10 cellular contexts compared by ENCODE assay signal in the genomic region with DNA sequence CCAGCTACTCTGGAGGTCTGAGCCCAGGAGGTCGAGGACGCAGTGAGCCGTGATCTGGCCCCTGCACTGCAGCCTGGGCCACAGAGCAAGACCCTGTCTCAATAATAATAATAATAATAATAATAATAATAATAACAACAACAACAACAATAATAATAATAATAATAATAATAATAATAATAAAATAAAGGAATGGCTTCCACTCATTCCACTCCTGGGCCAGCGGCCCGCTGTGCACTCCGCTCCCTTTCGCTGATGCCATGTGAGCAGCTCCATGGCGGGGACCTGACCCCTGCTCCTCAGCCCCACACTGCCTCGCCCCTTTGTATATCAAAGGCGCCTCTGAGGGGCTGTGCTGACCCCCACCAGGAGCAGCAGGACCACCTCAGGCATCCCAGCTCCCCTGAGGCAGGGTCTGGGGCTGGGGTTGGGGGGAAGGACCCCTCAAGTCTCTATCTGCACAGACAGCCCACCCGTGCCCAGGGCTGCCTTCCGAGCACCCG. TPM values are rescaled to one million over a fixed set of nuclear protein-coding genes. Genes with fewer than 3 reads are reported as not detected.
DNase-seq lines count a peak whose midpoint lies in the region; ATAC-seq, FAIRE-seq and TF ChIP-seq lines count a peak whose summit lies in the region.
"Had no signal": no experiment of that assay in that cellular context is flagged by ENCODE, and none has a peak within 500 bp of the region (broad histone marks: within the 10 kb centered on the region; RNA-seq: fewer than 3 reads in every experiment).

No MANE protein-coding gene starts in this region.

- peaks cover 66% of the 10 kb centered on the region for H3K4me1 Mint-ChIP-seq in activated CD4-positive, alpha-beta T cell treated with anti-CD3 and anti-CD28 coated beads for 36 hours
- H3K4me1 Mint-ChIP-seq in activated CD8-positive, alpha-beta T cell treated with anti-CD3 and anti-CD28 coated beads for 36 hours (ENCODE audit: low read depth) = peaks cover 67% of the 10 kb centered on the region

- FAIRE-seq in HepG2 (lab: Jason Lieb, UNC) = no peak
- FAIRE-seq: bronchial epithelial cell had no signal

- H3K27me3 ChIP-seq in HepG2 (ENCODE audit: control insufficient read depth in 1 of 2, insufficient read depth in 2 of 2, low read length in 2 of 2) = no peaks in the 10 kb centered on the region; a peak in 1 of 5 replicates
- H3K27me3 ChIP-seq in subcutaneous abdominal adipose tissue (ENCODE audit: control insufficient read depth in 5 of 5, insufficient read depth in 4 of 5, low read length in 5 of 5) = no peaks in the 10 kb centered on the region
- H3K27me3 ChIP-seq: SJSA1 had no signal

- peaks cover 7% of the 10 kb centered on the region for H3K79me2 ChIP-seq in HepG2 (ENCODE audit: insufficient read depth, low read length)

- peak overlapping the region; percentile 80 for H3K4me2 ChIP-seq in HepG2 (ENCODE audit: low read depth, low read length)

- no peak for TF ChIP-seq RAD21 in HepG2 (CRISPR knock-in tag; IDR thresholded peaks at IDR 0.05)

- CTCF ChIA-PET in activated CD4-positive, alpha-beta T cell treated with anti-CD3 and anti-CD28 coated beads for 36 hours (lab: Charles Lee) = interaction anchor here (0.6 to 7.7 kb wide), 27 partner anchors 8 to 336 kb away, joined by 3 to 139 read pairs (median 4); a partner anchor contains a TSS
- CTCF ChIA-PET in activated CD8-positive, alpha-beta T cell treated with anti-CD3 and anti-CD28 coated beads for 36 hours (lab: Charles Lee) = interaction anchor here (0.7 to 8.5 kb wide), 32 partner anchors 10 to 472 kb away, joined by 3 to 376 read pairs (median 5); a partner anchor contains a TSS
- CTCF ChIA-PET in HepG2 (lab: Yijun Ruan, JAX; ENCODE audit: low intra/inter-chr PET ratio, low total read pairs) = interaction anchor here (5.7 kb wide), 1 partner anchor 40 kb away, joined by 70 read pairs; no protein-coding TSS in a partner anchor

- H3K27me3 Mint-ChIP-seq in activated CD4-positive, alpha-beta T cell treated with anti-CD3 and anti-CD28 coated beads for 36 hours = no peaks in the 10 kb centered on the region
- no peaks in the 10 kb centered on the region for H3K27me3 Mint-ChIP-seq in activated CD8-positive, alpha-beta T cell treated with anti-CD3 and anti-CD28 coated beads for 36 hours

- H3K4me3 ChIP-seq in HepG2 (replicated peaks in 1 of 3; ENCODE audit: insufficient read depth in 1 of 3, low read depth in 2 of 3, low read length in 3 of 3) = peak overlapping the region; percentile 37 to 73 (median 59); a peak in 5 of 6 replicates
- peak overlapping the region in 4 of 5 donors; percentile 48 to 68 (median 58) for H3K4me3 ChIP-seq in subcutaneous abdominal adipose tissue (ENCODE audit: low read depth in 1 of 5, low read length in 5 of 5)

- H3K4me3 Mint-ChIP-seq in activated CD4-positive, alpha-beta T cell treated with anti-CD3 and anti-CD28 coated beads for 36 hours = peak overlapping the region; percentile 57
- peak overlapping the region; percentile 51 for H3K4me3 Mint-ChIP-seq in activated CD8-positive, alpha-beta T cell treated with anti-CD3 and anti-CD28 coated beads for 36 hours

- POLR2A ChIA-PET in activated CD4-positive, alpha-beta T cell treated with anti-CD3 and anti-CD28 coated beads for 36 hours (lab: Charles Lee) = interaction anchor here (1.0 to 1.3 kb wide), 6 partner anchors 8 to 28 kb away, joined by 3 to 6 read pairs (median 4); no protein-coding TSS in a partner anchor
- POLR2A ChIA-PET in activated CD8-positive, alpha-beta T cell treated with anti-CD3 and anti-CD28 coated beads for 36 hours (lab: Charles Lee) = interaction anchor here (1.1 to 8.5 kb wide), 10 partner anchors 10 to 113 kb away, joined by 3 to 78 read pairs (median 6); a partner anchor contains a TSS
- POLR2A ChIA-PET in HepG2 (lab: Yijun Ruan, JAX) = interaction anchor here (0.6 to 2.3 kb wide), 7 partner anchors 8 to 316 kb away, joined by 3 to 14 read pairs (median 5); a partner anchor contains a TSS

- H3K9me3 ChIP-seq in HepG2 (ENCODE audit: low read length) = no peaks in the 10 kb centered on the region
- no peaks in the 10 kb centered on the region for H3K9me3 ChIP-seq in subcutaneous abdominal adipose tissue (ENCODE audit: control insufficient read depth in 5 of 5, low read length in 5 of 5)
- H3K9me3 ChIP-seq: SJSA1 had no signal

- TF ChIP-seq POLR2A in HepG2 (IDR thresholded peaks at IDR 0.05; ENCODE audit: insufficient read depth in 1 of 2, low read depth in 2 of 2, low read length in 2 of 2) (no peak), GM18505 (IDR thresholded peaks at IDR 0.05; ENCODE audit: borderline replicate concordance, extremely low read depth, insufficient read depth, insufficient read length) (no peak)

- H4K20me1 ChIP-seq in HepG2 (ENCODE audit: insufficient read depth, low read length) = peaks cover 10% of the 10 kb centered on the region; the same call in 1 of the 2 replicates

- no peaks in the 10 kb centered on the region for H3K9me3 Mint-ChIP-seq in activated CD4-positive, alpha-beta T cell treated with anti-CD3 and anti-CD28 coated beads for 36 hours (ENCODE audit: low read depth)
- H3K9me3 Mint-ChIP-seq in activated CD8-positive, alpha-beta T cell treated with anti-CD3 and anti-CD28 coated beads for 36 hours = no peaks in the 10 kb centered on the region

- H3K4me1 ChIP-seq in HepG2 (ENCODE audit: insufficient read depth, low read length) = peaks cover 69% of the 10 kb centered on the region
- peaks cover 14 to 58% (median 49%) of the 10 kb centered on the region in 5 donors for H3K4me1 ChIP-seq in subcutaneous abdominal adipose tissue (ENCODE audit: control insufficient read depth in 5 of 5, insufficient read depth in 5 of 5, low read length in 5 of 5)

- no peak for ATAC-seq in activated CD4-positive, alpha-beta T cell treated with anti-CD3 and anti-CD28 coated beads for 36 hours
- ATAC-seq in activated CD8-positive, alpha-beta T cell treated with anti-CD3 and anti-CD28 coated beads for 36 hours = no peak
- ATAC-seq in HepG2 (no peak), GM18520 (IDR thresholded peaks at IDR 0.05; ENCODE audit: unreplicated experiment) (no peak), HG03045 (IDR thresholded peaks at IDR 0.05; ENCODE audit: unreplicated experiment) (no peak), GM18505 (IDR thresholded peaks at IDR 0.05; ENCODE audit: unreplicated experiment) (no peak)

- intact Hi-C loops in activated CD4-positive, alpha-beta T cell treated with anti-CD3 and anti-CD28 coated beads for 36 hours (cut with DNase I, micrococcal nuclease) = loop anchor here (1.0 to 10.0 kb wide), 7 partner anchors 8 to 739 kb away; a partner anchor contains a TSS
- intact Hi-C loops in activated CD8-positive, alpha-beta T cell treated with anti-CD3 and anti-CD28 coated beads for 36 hours (cut with micrococcal nuclease) = loop anchor here (2.0 kb wide), 1 partner anchor 103 kb away; no protein-coding TSS in a partner anchor
- intact Hi-C loops in HepG2 (cut with micrococcal nuclease; ENCODE audit: unreplicated experiment) = loop anchor here (1.0 kb wide), 1 partner anchor 40 kb away; no protein-coding TSS in a partner anchor

- H3K9ac ChIP-seq in HepG2 (ENCODE audit: insufficient read depth, low read depth, low read length) = peak overlapping the region; percentile 47; the same call in 1 of the 2 replicates
- peak overlapping the region in 2 of 5 donors; percentile 36 to 56 for H3K9ac ChIP-seq in subcutaneous abdominal adipose tissue (ENCODE audit: low read length in 5 of 5)

- H3K36me3 Mint-ChIP-seq in activated CD4-positive, alpha-beta T cell treated with anti-CD3 and anti-CD28 coated beads for 36 hours (ENCODE audit: low read depth) = peaks cover 19% of the 10 kb centered on the region
- H3K36me3 Mint-ChIP-seq in activated CD8-positive, alpha-beta T cell treated with anti-CD3 and anti-CD28 coated beads for 36 hours (ENCODE audit: low read depth) = peaks cover 23% of the 10 kb centered on the region

- in situ Hi-C loops in HepG2 (cut with HindIII; ENCODE audit: extremely low pct_ligation_motif_present, low pct_unique_long_range_greater_than_20kb) = loop anchor here (10.0 kb wide), 1 partner anchor 99 kb away; no protein-coding TSS in a partner anchor

- H3K27ac ChIP-seq in HepG2 (ENCODE audit: extremely low read length, insufficient read depth, low read length) (peak overlapping the region; percentile 54), subcutaneous abdominal adipose tissue (ENCODE audit: low read depth, low read length) (peak overlapping the region; percentile 65)
- H3K27ac ChIP-seq: SJSA1 had no signal

- WGBS in HepG2 (ENCODE audit: low lambda C conversion rate) = 93% methylated on average over 8 of the region's 13 CpGs

- TF ChIP-seq EP300 in HepG2 (IDR thresholded peaks at IDR 0.05; ENCODE audit: low read depth in 2 of 2, low read length in 2 of 2) (no peak), HepG2 (CRISPR knock-in tag; IDR thresholded peaks at IDR 0.05; ENCODE audit: borderline replicate concordance) (no peak)

- no peak for DNase-seq in activated CD4-positive, alpha-beta T cell treated with anti-CD3 and anti-CD28 coated beads for 36 hours
- DNase-seq in activated CD4-positive, alpha-beta T cell treated with anti-CD3 and anti-CD28 coated beads, Interleukin-2, amount 50 U/mL, for 1 hour = no peak
- no peak for DNase-seq in activated CD8-positive, alpha-beta T cell treated with anti-CD3 and anti-CD28 coated beads for 36 hours
- no peak for DNase-seq in HepG2 (ENCODE audit: low spot score)

- BruUV-seq in HepG2 (replicated peaks; lab: Mats Ljungman, UMichigan) = no TSS peak

- no peak for TF ChIP-seq CTCF in activated CD8-positive, alpha-beta T cell treated with anti-CD3 and anti-CD28 coated beads for 36 hours (IDR thresholded peaks at IDR 0.05)
- no peak for TF ChIP-seq CTCF in HepG2 (CRISPR knock-in tag; IDR thresholded peaks at IDR 0.05)

- no peak overlapping the region for H2AFZ ChIP-seq in HepG2 (ENCODE audit: low read length)

- H3K36me3 ChIP-seq in HepG2 (replicated peaks in 1 of 2; ENCODE audit: control insufficient read depth in 1 of 2, insufficient read depth in 2 of 2, low read length in 2 of 2) (no peaks in the 10 kb centered on the region), subcutaneous abdominal adipose tissue (ENCODE audit: control insufficient read depth in 5 of 5, insufficient read depth in 5 of 5, low read length in 5 of 5) (no peaks in the 10 kb centered on the region)
- H3K36me3 ChIP-seq: SJSA1 had no signal

- peak overlapping the region; percentile 82 for H3K27ac Mint-ChIP-seq in activated CD4-positive, alpha-beta T cell treated with anti-CD3 and anti-CD28 coated beads for 36 hours
- H3K27ac Mint-ChIP-seq in activated CD8-positive, alpha-beta T cell treated with anti-CD3 and anti-CD28 coated beads for 36 hours = peak overlapping the region; percentile 65

RNA-seq across cellular contexts. Expression of a gene that starts 20.0 kb away (rescaled TPM):
- total RNA-seq in activated CD4-positive, alpha-beta T cell treated with anti-CD3 and anti-CD28 coated beads for 36 hours = 1 to 10 TPM; 3.8 to 4.8 TPM
- 1 to 10 TPM; 3.6 to 4.1 TPM for total RNA-seq in activated CD8-positive, alpha-beta T cell treated with anti-CD3 and anti-CD28 coated beads for 36 hours
- not detected in 2 replicates for total RNA-seq in HepG2 (2016; rRNA removed; fragmentation: Illumina TruSeq; extraction: Trizol)
- 0.10 TPM in 1 of 2 replicates, not detected in the other for total RNA-seq in HepG2 (2016; cell fraction: cytosol; rRNA removed; fragmentation: Illumina TruSeq; extraction: Trizol; ENCODE audit: low read depth)
- total RNA-seq in HepG2 (2016; cell fraction: insoluble cytoplasmic fraction; rRNA removed; fragmentation: Illumina TruSeq; extraction: Trizol) = not detected in 2 replicates
- total RNA-seq in HepG2 (2016; cell fraction: membrane; rRNA removed; fragmentation: Illumina TruSeq; extraction: Trizol) = not detected in 2 replicates
- not detected in 2 replicates for total RNA-seq in HepG2 (2016; cell fraction: nucleus; rRNA removed; fragmentation: Illumina TruSeq; extraction: Trizol)
- not detected in 2 replicates for polyA plus RNA-seq in HepG2 (2011; rRNA removed)
- not detected in 2 replicates for polyA plus RNA-seq in HepG2 (2011; cell fraction: cytosol; rRNA removed)
- polyA plus RNA-seq in HepG2 (2011; cell fraction: nucleus; rRNA removed) = not detected in 2 replicates
- polyA plus RNA-seq in HepG2 (2012) = not detected in 2 replicates
- polyA plus RNA-seq in HepG2 (2016; cell fraction: cytosol; fragmentation: Illumina TruSeq; extraction: Trizol; ENCODE audit: low read depth) = not detected in 2 replicates
- not detected in 2 replicates for polyA plus RNA-seq in HepG2 (2016; cell fraction: insoluble cytoplasmic fraction; fragmentation: Illumina TruSeq; extraction: Trizol; ENCODE audit: low read depth)
- not detected in 2 replicates for polyA plus RNA-seq in HepG2 (2016; cell fraction: membrane; fragmentation: Illumina TruSeq; extraction: Trizol; ENCODE audit: low read depth)
- polyA plus RNA-seq in HepG2 (2016; cell fraction: nucleus; fragmentation: Illumina TruSeq; extraction: Trizol; ENCODE audit: insufficient read depth, low read depth) = not detected in 2 replicates
- not detected in 2 replicates for polyA minus RNA-seq in HepG2 (2011; rRNA and poly(A)+ RNA removed; ENCODE audit: low replicate concordance)
- polyA minus RNA-seq in HepG2 (2011; cell fraction: cytosol; rRNA and poly(A)+ RNA removed) = not detected in 2 replicates
- not detected in 2 replicates for polyA minus RNA-seq in HepG2 (2011; cell fraction: nucleus; rRNA and poly(A)+ RNA removed)
- total RNA-seq: SJSA1 had no signal

RNA-seq across cellular contexts. Expression of a gene that starts 22.6 kb away (rescaled TPM):
- 10 to 100 TPM; 65.1 to 78.6 TPM for total RNA-seq in activated CD4-positive, alpha-beta T cell treated with anti-CD3 and anti-CD28 coated beads for 36 hours
- 10 to 100 TPM; 80.5 to 88.2 TPM for total RNA-seq in activated CD8-positive, alpha-beta T cell treated with anti-CD3 and anti-CD28 coated beads for 36 hours
- 8.8 and 12.9 TPM in 2 replicates for total RNA-seq in HepG2 (2016; rRNA removed; fragmentation: Illumina TruSeq; extraction: Trizol)
- total RNA-seq in HepG2 (2016; cell fraction: cytosol; rRNA removed; fragmentation: Illumina TruSeq; extraction: Trizol; ENCODE audit: low read depth) = 4.2 and 5.7 TPM in 2 replicates
- total RNA-seq in HepG2 (2016; cell fraction: insoluble cytoplasmic fraction; rRNA removed; fragmentation: Illumina TruSeq; extraction: Trizol) = 7.3 and 12.1 TPM in 2 replicates
- 15.5 and 15.7 TPM in 2 replicates for total RNA-seq in HepG2 (2016; cell fraction: membrane; rRNA removed; fragmentation: Illumina TruSeq; extraction: Trizol)
- 10.4 and 11.0 TPM in 2 replicates for total RNA-seq in HepG2 (2016; cell fraction: nucleus; rRNA removed; fragmentation: Illumina TruSeq; extraction: Trizol)
- polyA plus RNA-seq in HepG2 (2011; rRNA removed) = 25.5 and 28.8 TPM in 2 replicates
- 14.9 and 17.8 TPM in 2 replicates for polyA plus RNA-seq in HepG2 (2011; cell fraction: cytosol; rRNA removed)
- polyA plus RNA-seq in HepG2 (2011; cell fraction: nucleus; rRNA removed) = 104 and 131 TPM in 2 replicates
- 12.0 and 15.7 TPM in 2 replicates for polyA plus RNA-seq in HepG2 (2012)
- polyA plus RNA-seq in HepG2 (2016; cell fraction: cytosol; fragmentation: Illumina TruSeq; extraction: Trizol; ENCODE audit: low read depth) = 4.1 and 4.2 TPM in 2 replicates
- 8.9 and 12.0 TPM in 2 replicates for polyA plus RNA-seq in HepG2 (2016; cell fraction: insoluble cytoplasmic fraction; fragmentation: Illumina TruSeq; extraction: Trizol; ENCODE audit: low read depth)
- 11.6 and 12.4 TPM in 2 replicates for polyA plus RNA-seq in HepG2 (2016; cell fraction: membrane; fragmentation: Illumina TruSeq; extraction: Trizol; ENCODE audit: low read depth)
- 28.7 and 31.3 TPM in 2 replicates for polyA plus RNA-seq in HepG2 (2016; cell fraction: nucleus; fragmentation: Illumina TruSeq; extraction: Trizol; ENCODE audit: insufficient read depth, low read depth)
- 20.8 and 24.6 TPM in 2 replicates for polyA minus RNA-seq in HepG2 (2011; rRNA and poly(A)+ RNA removed; ENCODE audit: low replicate concordance)
- polyA minus RNA-seq in HepG2 (2011; cell fraction: cytosol; rRNA and poly(A)+ RNA removed) = 4.8 and 5.6 TPM in 2 replicates
- polyA minus RNA-seq in HepG2 (2011; cell fraction: nucleus; rRNA and poly(A)+ RNA removed) = 17.0 and 17.4 TPM in 2 replicates
